ENCODE assay signal across 1 cellular context in the genomic region with DNA sequence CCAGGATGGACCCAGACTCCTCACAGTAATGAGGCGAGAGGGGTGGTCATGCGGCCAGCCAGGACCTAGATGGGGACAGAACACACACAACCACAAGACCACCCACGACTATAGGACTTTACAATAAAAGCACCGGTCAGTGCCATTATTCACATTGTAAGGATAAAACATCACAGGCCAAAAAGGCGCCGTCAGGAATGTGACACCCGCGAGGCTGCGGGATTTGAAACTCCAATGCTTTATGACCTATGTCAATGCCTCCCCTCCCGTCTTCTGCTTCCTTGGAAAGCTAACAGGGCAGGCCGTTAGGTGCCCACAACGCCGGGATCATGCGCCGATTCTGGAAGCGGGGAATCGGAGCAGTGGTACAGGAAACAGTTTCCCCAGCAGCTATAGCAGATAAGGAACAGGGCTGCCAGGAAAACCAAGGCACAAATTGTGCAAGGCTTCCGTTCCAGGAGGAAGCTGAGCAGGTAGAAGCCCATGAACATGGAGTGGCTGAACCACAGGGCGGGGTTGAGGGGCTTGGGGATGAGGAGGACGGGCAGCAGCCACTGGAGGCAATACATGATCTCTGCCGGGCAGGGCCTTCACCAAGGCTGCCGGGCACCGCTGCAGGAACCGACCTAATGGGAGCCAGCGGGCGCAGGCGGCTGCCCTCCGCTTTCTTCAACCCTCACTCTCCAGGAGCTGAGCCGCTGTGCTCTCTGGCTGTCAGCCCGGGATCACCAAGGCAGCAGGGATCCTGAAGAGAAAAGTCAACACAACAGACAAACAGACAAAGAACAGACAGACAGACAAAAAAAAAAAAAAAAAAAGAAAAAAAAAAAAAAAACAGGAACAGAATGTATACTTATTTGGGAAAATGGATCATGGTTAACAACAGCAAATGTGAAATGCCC.
A peak's percentile ranks its signal among the peaks of the same experiment; 100 is the strongest.
TF ChIP-seq lines count a peak whose summit lies in the region.

No MANE protein-coding gene starts in this region.

TF ChIP-seq in HepG2, 621 proteins besides CTCF, POLR2A, EP300 and RAD21:
- TF ChIP-seq ZFP36L2 (CRISPR knock-in tag; IDR thresholded peaks at IDR 0.05) (no peak), HNRNPUL1 (IDR thresholded peaks at IDR 0.05; ENCODE audit: low read depth, low read length) (no peak), ZKSCAN1 (IDR thresholded peaks at IDR 0.05; ENCODE audit: low read length) (no peak), HNRNPL (IDR thresholded peaks at IDR 0.05; ENCODE audit: low read depth, low read length) (peak; percentile 91), NFYB (CRISPR knock-in tag; IDR thresholded peaks at IDR 0.05) (0 out of 2 replicates have a peak, but pooled peaks have one; percentile 16), ZNF263 (CRISPR knock-in tag; IDR thresholded peaks at IDR 0.05) (peak; percentile 37; the same call in 1 of the 2 replicates), BCL6 (CRISPR knock-in tag; IDR thresholded peaks at IDR 0.05) (0 out of 2 replicates have a peak, but pooled peaks have one; percentile 8), ZBTB38 (CRISPR knock-in tag; IDR thresholded peaks at IDR 0.05) (peak; percentile 43; the same call in 1 of the 2 replicates)
- TF ChIP-seq, protein P1, sequence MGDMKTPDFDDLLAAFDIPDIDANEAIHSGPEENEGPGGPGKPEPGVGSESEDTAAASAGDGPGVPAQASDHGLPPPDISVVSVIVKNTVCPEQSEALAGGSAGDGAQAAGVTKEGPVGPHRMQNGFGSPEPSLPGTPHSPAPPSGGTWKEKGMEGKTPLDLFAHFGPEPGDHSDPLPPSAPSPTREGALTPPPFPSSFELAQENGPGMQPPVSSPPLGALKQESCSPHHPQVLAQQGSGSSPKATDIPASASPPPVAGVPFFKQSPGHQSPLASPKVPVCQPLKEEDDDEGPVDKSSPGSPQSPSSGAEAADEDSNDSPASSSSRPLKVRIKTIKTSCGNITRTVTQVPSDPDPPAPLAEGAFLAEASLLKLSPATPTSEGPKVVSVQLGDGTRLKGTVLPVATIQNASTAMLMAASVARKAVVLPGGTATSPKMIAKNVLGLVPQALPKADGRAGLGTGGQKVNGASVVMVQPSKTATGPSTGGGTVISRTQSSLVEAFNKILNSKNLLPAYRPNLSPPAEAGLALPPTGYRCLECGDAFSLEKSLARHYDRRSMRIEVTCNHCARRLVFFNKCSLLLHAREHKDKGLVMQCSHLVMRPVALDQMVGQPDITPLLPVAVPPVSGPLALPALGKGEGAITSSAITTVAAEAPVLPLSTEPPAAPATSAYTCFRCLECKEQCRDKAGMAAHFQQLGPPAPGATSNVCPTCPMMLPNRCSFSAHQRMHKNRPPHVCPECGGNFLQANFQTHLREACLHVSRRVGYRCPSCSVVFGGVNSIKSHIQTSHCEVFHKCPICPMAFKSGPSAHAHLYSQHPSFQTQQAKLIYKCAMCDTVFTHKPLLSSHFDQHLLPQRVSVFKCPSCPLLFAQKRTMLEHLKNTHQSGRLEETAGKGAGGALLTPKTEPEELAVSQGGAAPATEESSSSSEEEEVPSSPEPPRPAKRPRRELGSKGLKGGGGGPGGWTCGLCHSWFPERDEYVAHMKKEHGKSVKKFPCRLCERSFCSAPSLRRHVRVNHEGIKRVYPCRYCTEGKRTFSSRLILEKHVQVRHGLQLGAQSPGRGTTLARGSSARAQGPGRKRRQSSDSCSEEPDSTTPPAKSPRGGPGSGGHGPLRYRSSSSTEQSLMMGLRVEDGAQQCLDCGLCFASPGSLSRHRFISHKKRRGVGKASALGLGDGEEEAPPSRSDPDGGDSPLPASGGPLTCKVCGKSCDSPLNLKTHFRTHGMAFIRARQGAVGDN (CRISPR knock-in tag; IDR thresholded peaks at IDR 0.05) = 0 out of 2 replicates have a peak, but pooled peaks have one; percentile 12
- TF ChIP-seq, protein P2, sequence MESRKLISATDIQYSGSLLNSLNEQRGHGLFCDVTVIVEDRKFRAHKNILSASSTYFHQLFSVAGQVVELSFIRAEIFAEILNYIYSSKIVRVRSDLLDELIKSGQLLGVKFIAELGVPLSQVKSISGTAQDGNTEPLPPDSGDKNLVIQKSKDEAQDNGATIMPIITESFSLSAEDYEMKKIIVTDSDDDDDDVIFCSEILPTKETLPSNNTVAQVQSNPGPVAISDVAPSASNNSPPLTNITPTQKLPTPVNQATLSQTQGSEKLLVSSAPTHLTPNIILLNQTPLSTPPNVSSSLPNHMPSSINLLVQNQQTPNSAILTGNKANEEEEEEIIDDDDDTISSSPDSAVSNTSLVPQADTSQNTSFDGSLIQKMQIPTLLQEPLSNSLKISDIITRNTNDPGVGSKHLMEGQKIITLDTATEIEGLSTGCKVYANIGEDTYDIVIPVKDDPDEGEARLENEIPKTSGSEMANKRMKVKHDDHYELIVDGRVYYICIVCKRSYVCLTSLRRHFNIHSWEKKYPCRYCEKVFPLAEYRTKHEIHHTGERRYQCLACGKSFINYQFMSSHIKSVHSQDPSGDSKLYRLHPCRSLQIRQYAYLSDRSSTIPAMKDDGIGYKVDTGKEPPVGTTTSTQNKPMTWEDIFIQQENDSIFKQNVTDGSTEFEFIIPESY (CRISPR knock-in tag; IDR thresholded peaks at IDR 0.05) = peak; percentile 94
- TF ChIP-seq, protein P3, sequence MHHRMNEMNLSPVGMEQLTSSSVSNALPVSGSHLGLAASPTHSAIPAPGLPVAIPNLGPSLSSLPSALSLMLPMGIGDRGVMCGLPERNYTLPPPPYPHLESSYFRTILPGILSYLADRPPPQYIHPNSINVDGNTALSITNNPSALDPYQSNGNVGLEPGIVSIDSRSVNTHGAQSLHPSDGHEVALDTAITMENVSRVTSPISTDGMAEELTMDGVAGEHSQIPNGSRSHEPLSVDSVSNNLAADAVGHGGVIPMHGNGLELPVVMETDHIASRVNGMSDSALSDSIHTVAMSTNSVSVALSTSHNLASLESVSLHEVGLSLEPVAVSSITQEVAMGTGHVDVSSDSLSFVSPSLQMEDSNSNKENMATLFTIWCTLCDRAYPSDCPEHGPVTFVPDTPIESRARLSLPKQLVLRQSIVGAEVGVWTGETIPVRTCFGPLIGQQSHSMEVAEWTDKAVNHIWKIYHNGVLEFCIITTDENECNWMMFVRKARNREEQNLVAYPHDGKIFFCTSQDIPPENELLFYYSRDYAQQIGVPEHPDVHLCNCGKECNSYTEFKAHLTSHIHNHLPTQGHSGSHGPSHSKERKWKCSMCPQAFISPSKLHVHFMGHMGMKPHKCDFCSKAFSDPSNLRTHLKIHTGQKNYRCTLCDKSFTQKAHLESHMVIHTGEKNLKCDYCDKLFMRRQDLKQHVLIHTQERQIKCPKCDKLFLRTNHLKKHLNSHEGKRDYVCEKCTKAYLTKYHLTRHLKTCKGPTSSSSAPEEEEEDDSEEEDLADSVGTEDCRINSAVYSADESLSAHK (CRISPR knock-in tag; IDR thresholded peaks at IDR 0.05; ENCODE audit: borderline replicate concordance) = no peak
